ENCODE assay signal across 19 cellular contexts in the genomic region with DNA sequence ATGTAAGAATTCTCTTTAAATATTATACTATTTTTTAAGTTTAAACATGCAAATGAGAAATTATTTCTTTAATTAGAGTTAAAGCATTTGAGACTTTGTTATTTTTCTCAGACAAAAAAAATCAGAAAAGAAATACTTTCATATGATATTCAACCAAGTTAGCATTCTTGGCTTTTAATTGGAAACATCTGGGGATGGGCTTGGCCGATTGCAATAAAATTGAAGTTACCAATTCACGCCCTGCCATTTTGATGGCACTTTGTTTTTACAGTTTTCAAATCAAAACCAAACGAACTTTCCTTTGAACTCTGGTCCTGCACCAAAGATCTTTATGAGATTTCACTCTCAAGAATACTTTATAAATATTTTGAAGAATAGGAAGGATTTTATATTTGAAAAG.
DNase-seq lines count a peak whose midpoint lies in the region; ATAC-seq, FAIRE-seq and TF ChIP-seq lines count a peak whose summit lies in the region.
"Had no signal": no experiment of that assay in that cellular context is flagged by ENCODE, and none has a peak within 500 bp of the region (broad histone marks: within the 10 kb centered on the region; RNA-seq: fewer than 3 reads in every experiment).

No MANE protein-coding gene starts in this region.

- peak; percentile 97 for FAIRE-seq in endometrium (lab: Jason Lieb, UNC)
- FAIRE-seq: H54 had no signal

- TF ChIP-seq CTCF in fibroblast of villous mesenchyme (IDR thresholded peaks at IDR 0.05; ENCODE audit: insufficient read depth, low read depth, low read length): no peak
- TF ChIP-seq CTCF in osteocyte (IDR thresholded peaks at IDR 0.05): no peak

- no peaks in the 10 kb centered on the region for H3K27me3 Mint-ChIP-seq in osteocyte (ENCODE audit: unreplicated experiment)
- H3K27me3 Mint-ChIP-seq: CD8-positive, alpha-beta memory T cell; IgD-negative memory B cell had no signal

- peak; percentile 15 for DNase-seq in GM03348 (ENCODE audit: low spot score)
- DNase-seq in fibroblast of villous mesenchyme (ENCODE audit: low read depth): peak; percentile 30
- no peak for DNase-seq in osteocyte (ENCODE audit: extremely low spot score, unreplicated experiment)
- no peak for DNase-seq in pons (ENCODE audit: low spot score)
- DNase-seq in glomerular visceral epithelial cell (ENCODE audit: extremely low spot score): no peak
- no peak for DNase-seq in stimulated activated naive CD4-positive, alpha-beta T cell (lab: John Stamatoyannopoulos, UW)
- DNase-seq: Calu3; CD8-positive, alpha-beta memory T cell; GDM1; NCI-H1105; NCI-H2029 treated with DMSO at 0.1 percent for 48 hours; NCI-H226; NCI-H510A treated with DMSO at 0.1 percent for 48 hours; NCI-H748 treated with DMSO at 0.1 percent for 48 hours had no signal

- H3K4me1 Mint-ChIP-seq in osteocyte (ENCODE audit: unreplicated experiment): peaks cover 48% of the 10 kb centered on the region
- H3K4me1 Mint-ChIP-seq: IgD-negative memory B cell had no signal

- ATAC-seq in HG03571 (IDR thresholded peaks at IDR 0.05; ENCODE audit: unreplicated experiment): no peak
- ATAC-seq: Panc1 had no signal

- no peak overlapping the region for H3K4me3 ChIP-seq in fibroblast of villous mesenchyme (ENCODE audit: low read depth, low read length)

- H3K36me3 Mint-ChIP-seq in osteocyte (ENCODE audit: unreplicated experiment): peaks cover 13% of the 10 kb centered on the region

- H3K27ac Mint-ChIP-seq in osteocyte (ENCODE audit: unreplicated experiment): peak overlapping the region; percentile 77
- H3K27ac Mint-ChIP-seq: CD8-positive, alpha-beta memory T cell; IgD-negative memory B cell had no signal

- H3K4me3 Mint-ChIP-seq in osteocyte (ENCODE audit: unreplicated experiment): no peak overlapping the region
- H3K4me3 Mint-ChIP-seq: CD8-positive, alpha-beta memory T cell; IgD-negative memory B cell had no signal

- no peaks in the 10 kb centered on the region for H3K9me3 Mint-ChIP-seq in osteocyte (ENCODE audit: unreplicated experiment)
- H3K9me3 Mint-ChIP-seq: CD8-positive, alpha-beta memory T cell had no signal

Comparison
In these comparisons a context has a peak if more than half of its experiments do, and no peak if none do; other contexts are left out.
1. DNase-seq: peak in GM03348 (single experiment) and fibroblast of villous mesenchyme (single experiment); none in osteocyte (single experiment), pons (single experiment), glomerular visceral epithelial cell (single experiment) and stimulated activated naive CD4-positive, alpha-beta T cell (0 of 6).